In genomic region chr4:137923494-137923893, GRCh38 we compare ENCODE assay signal across 24 cellular contexts.
DNase-seq lines count a peak whose midpoint lies in the region; ATAC-seq and TF ChIP-seq lines count a peak whose summit lies in the region.
"Had no signal": no experiment of that assay in that cellular context is flagged by ENCODE, and none has a peak within 500 bp of the region (broad histone marks: within the 10 kb centered on the region; RNA-seq: fewer than 3 reads in every experiment).

No MANE protein-coding gene starts in this region.

- no peaks in the 10 kb centered on the region for H3K36me3 Mint-ChIP-seq in progenitor cell of endocrine pancreas (ENCODE audit: insufficient read depth)
- no peaks in the 10 kb centered on the region for H3K36me3 Mint-ChIP-seq in activated CD8-positive, alpha-beta memory T cell treated with anti-CD3 and anti-CD28 coated beads, Interleukin-2, amount 10 ng/mL, durations not matched to agents 7 days and 5 days
- no peaks in the 10 kb centered on the region for H3K36me3 Mint-ChIP-seq in activated T-cell treated with anti-CD3 and anti-CD28 coated beads, Interleukin-2, amount 50 U/mL, for 72 hours (ENCODE audit: insufficient read depth in 2 of 2)
- H3K36me3 Mint-ChIP-seq: activated naive CD4-positive, alpha-beta T cell treated with anti-CD3 and anti-CD28 coated beads, Interleukin-2, amount 10 ng/mL, durations not matched to agents 7 days and 5 days; CD8-positive, alpha-beta T cell had no signal

- POLR2A ChIA-PET in HEK293 (lab: Yijun Ruan, JAX) = no interaction called here

- peak overlapping the region; percentile 38 for H3K27ac Mint-ChIP-seq in progenitor cell of endocrine pancreas
- no peak overlapping the region for H3K27ac Mint-ChIP-seq in activated CD8-positive, alpha-beta memory T cell treated with anti-CD3 and anti-CD28 coated beads, Interleukin-2, amount 10 ng/mL, durations not matched to agents 7 days and 5 days
- no peak overlapping the region for H3K27ac Mint-ChIP-seq in activated T-cell treated with anti-CD3 and anti-CD28 coated beads, Interleukin-2, amount 50 U/mL, for 72 hours
- H3K27ac Mint-ChIP-seq: activated naive CD4-positive, alpha-beta T cell treated with anti-CD3 and anti-CD28 coated beads, Interleukin-2, amount 10 ng/mL, durations not matched to agents 7 days and 5 days; CD8-positive, alpha-beta T cell; stimulated activated naive CD8-positive, alpha-beta T cell treated with anti-CD3 and anti-CD28 coated beads, Interleukin-15, Interleukin-2, amounts not matched to agents 100 ng/mL and 50 ng/mL, for 24 hours had no signal

- no peaks in the 10 kb centered on the region for H3K4me1 ChIP-seq in HEK293 (ENCODE audit: control insufficient read depth, insufficient read depth, low read length)
- H3K4me1 ChIP-seq: HAP-1, tibial nerve had no signal

- H3K9me3 Mint-ChIP-seq in progenitor cell of endocrine pancreas (ENCODE audit: low read depth) = peaks cover 3% of the 10 kb centered on the region
- H3K9me3 Mint-ChIP-seq in activated CD8-positive, alpha-beta memory T cell treated with anti-CD3 and anti-CD28 coated beads, Interleukin-2, amount 10 ng/mL, durations not matched to agents 7 days and 5 days (ENCODE audit: low read depth) = peaks cover 10% of the 10 kb centered on the region
- H3K9me3 Mint-ChIP-seq in activated T-cell treated with anti-CD3 and anti-CD28 coated beads, Interleukin-2, amount 50 U/mL, for 72 hours = peaks cover 0 to 5% of the 10 kb centered on the region in 2 donors

- no peak for DNase-seq in progenitor cell of endocrine pancreas (ENCODE audit: low spot score, unreplicated experiment)
- DNase-seq in activated CD8-positive, alpha-beta memory T cell treated with anti-CD3 and anti-CD28 coated beads, Interleukin-2, amount 10 ng/mL, durations not matched to agents 7 days and 5 days = no peak
- no peak for DNase-seq in activated T-cell treated with anti-CD3 and anti-CD28 coated beads, Interleukin-2, amount 50 U/mL, for 72 hours
- DNase-seq: activated CD4-positive, alpha-beta T cell treated with anti-CD3 and anti-CD28 coated beads for 1 hour; activated CD8-positive, alpha-beta memory T cell treated with anti-CD3 and anti-CD28 coated beads for 24 hours; activated naive CD4-positive, alpha-beta T cell treated with anti-CD3 and anti-CD28 coated beads, Interleukin-2, amount 10 ng/mL, durations not matched to agents 7 days and 5 days; activated T-cell treated with anti-CD3 and anti-CD28 coated beads, Interleukin-2, amount 50 U/mL, for 48 hours; CD8-positive, alpha-beta T cell; erythroblast; Kasumi-1; kidney; NCI-H1417; NCI-H524; stimulated activated CD4-positive, alpha-beta T cell treated with anti-CD3 and anti-CD28 coated beads, Interleukin-4, amount 100 ng/mL, for 1 hour had no signal

- no peaks in the 10 kb centered on the region for H3K36me3 ChIP-seq in HEK293 (ENCODE audit: control insufficient read depth in 2 of 2, insufficient read depth in 1 of 2, low read length in 2 of 2)
- H3K36me3 ChIP-seq: HAP-1, neutrophil, tibial nerve had no signal

- H3K4me3 Mint-ChIP-seq in progenitor cell of endocrine pancreas (ENCODE audit: low read depth) = no peak overlapping the region
- no peak overlapping the region for H3K4me3 Mint-ChIP-seq in activated CD8-positive, alpha-beta memory T cell treated with anti-CD3 and anti-CD28 coated beads, Interleukin-2, amount 10 ng/mL, durations not matched to agents 7 days and 5 days
- no peak overlapping the region for H3K4me3 Mint-ChIP-seq in activated T-cell treated with anti-CD3 and anti-CD28 coated beads, Interleukin-2, amount 50 U/mL, for 72 hours
- H3K4me3 Mint-ChIP-seq: activated naive CD4-positive, alpha-beta T cell treated with anti-CD3 and anti-CD28 coated beads, Interleukin-2, amount 10 ng/mL, durations not matched to agents 7 days and 5 days; CD8-positive, alpha-beta T cell; central memory CD8-positive, alpha-beta T cell; stimulated activated naive CD8-positive, alpha-beta T cell treated with anti-CD3 and anti-CD28 coated beads, Interleukin-15, Interleukin-2, amounts not matched to agents 100 ng/mL and 50 ng/mL, for 24 hours had no signal

- CTCF ChIA-PET in HEK293 (lab: Yijun Ruan, JAX) = interaction anchor here (0.7 kb wide), 1 partner anchor 1985 kb away, joined by 3 read pairs; no protein-coding TSS in a partner anchor
- CTCF ChIA-PET in activated CD8-positive, alpha-beta memory T cell treated with anti-CD3 and anti-CD28 coated beads, Interleukin-2, amount 10 ng/mL, durations not matched to agents 7 days and 5 days (lab: Charles Lee) = no interaction called here

- no peaks in the 10 kb centered on the region for H3K27me3 Mint-ChIP-seq in progenitor cell of endocrine pancreas
- H3K27me3 Mint-ChIP-seq in activated CD8-positive, alpha-beta memory T cell treated with anti-CD3 and anti-CD28 coated beads, Interleukin-2, amount 10 ng/mL, durations not matched to agents 7 days and 5 days = no peaks in the 10 kb centered on the region
- no peaks in the 10 kb centered on the region for H3K27me3 Mint-ChIP-seq in activated T-cell treated with anti-CD3 and anti-CD28 coated beads, Interleukin-2, amount 50 U/mL, for 72 hours (ENCODE audit: low read depth)
- H3K27me3 Mint-ChIP-seq: activated naive CD4-positive, alpha-beta T cell treated with anti-CD3 and anti-CD28 coated beads, Interleukin-2, amount 10 ng/mL, durations not matched to agents 7 days and 5 days; central memory CD8-positive, alpha-beta T cell; stimulated activated naive CD8-positive, alpha-beta T cell treated with anti-CD3 and anti-CD28 coated beads, Interleukin-15, Interleukin-2, amounts not matched to agents 100 ng/mL and 50 ng/mL, for 24 hours had no signal

- ATAC-seq in GM18870 (IDR thresholded peaks at IDR 0.05; ENCODE audit: unreplicated experiment) (peak; percentile 48), HG03565 (IDR thresholded peaks at IDR 0.05; ENCODE audit: unreplicated experiment) (peak; percentile 47), HG03039 (IDR thresholded peaks at IDR 0.05; ENCODE audit: unreplicated experiment) (no peak)
- ATAC-seq in activated CD8-positive, alpha-beta memory T cell treated with anti-CD3 and anti-CD28 coated beads, Interleukin-2, amount 10 ng/mL, durations not matched to agents 7 days and 5 days = no peak
- no peak for ATAC-seq in activated T-cell treated with anti-CD3 and anti-CD28 coated beads, Interleukin-2, amount 50 U/mL, for 72 hours (replicated peaks in 1 of 2)
- ATAC-seq: CD8-positive, alpha-beta T cell had no signal

- no peaks in the 10 kb centered on the region for H3K9me3 ChIP-seq in HEK293 (ENCODE audit: control insufficient read depth, insufficient read depth, low read depth, low read length)
- H3K9me3 ChIP-seq: HAP-1, neutrophil, tibial nerve had no signal

- no peak overlapping the region for H3K4me3 ChIP-seq in HEK293 (ENCODE audit: low read depth, low read length)
- H3K4me3 ChIP-seq: HAP-1, smooth muscle cell, tibial nerve had no signal

- no peak for TF ChIP-seq CTCF in HEK293 (tag by site-specific recombination; IDR thresholded peaks at IDR 0.05)
- no peak for TF ChIP-seq CTCF in progenitor cell of endocrine pancreas (IDR thresholded peaks at IDR 0.05; ENCODE audit: unreplicated experiment)

- H3K4me1 Mint-ChIP-seq in progenitor cell of endocrine pancreas (ENCODE audit: low read depth) = no peaks in the 10 kb centered on the region
- H3K4me1 Mint-ChIP-seq in activated CD8-positive, alpha-beta memory T cell treated with anti-CD3 and anti-CD28 coated beads, Interleukin-2, amount 10 ng/mL, durations not matched to agents 7 days and 5 days = no peaks in the 10 kb centered on the region
- H3K4me1 Mint-ChIP-seq in activated T-cell treated with anti-CD3 and anti-CD28 coated beads, Interleukin-2, amount 50 U/mL, for 72 hours (ENCODE audit: low read depth) = no peaks in the 10 kb centered on the region
- H3K4me1 Mint-ChIP-seq: activated naive CD4-positive, alpha-beta T cell treated with anti-CD3 and anti-CD28 coated beads, Interleukin-2, amount 10 ng/mL, durations not matched to agents 7 days and 5 days; central memory CD8-positive, alpha-beta T cell had no signal

- H3K27ac ChIP-seq in HEK293 (ENCODE audit: extremely low read depth, low read depth, low read length) = no peak overlapping the region
- H3K27ac ChIP-seq: neutrophil, tibial nerve had no signal

TF ChIP-seq in HEK293, 187 proteins besides CTCF, POLR2A, EP300 and RAD21:
- TF ChIP-seq ZNF449 (tag by site-specific recombination; IDR thresholded peaks at IDR 0.05) (no peak), SETDB1 (IDR thresholded peaks at IDR 0.05; ENCODE audit: insufficient read length, low read length) (no peak), ZNF776 (tag by site-specific recombination; IDR thresholded peaks at IDR 0.05; ENCODE audit: borderline replicate concordance) (no peak), ZNF274 (IDR thresholded peaks at IDR 0.05; ENCODE audit: low read length) (no peak), ZNF274 (tag by site-specific recombination; IDR thresholded peaks at IDR 0.05; ENCODE audit: borderline replicate concordance) (no peak), ZNF549 (tag by site-specific recombination; IDR thresholded peaks at IDR 0.05) (peak; percentile 77), ZNF792 (tag by site-specific recombination; IDR thresholded peaks at IDR 0.05) (no peak)
TF ChIP-seq in HEK293: peak in this region for 1.

Comparison
In these comparisons a context has a peak if more than half of its experiments do, and no peak if none do; other contexts are left out.
1. ATAC-seq: peak in GM18870 (single experiment) and HG03565 (single experiment); none in HG03039 (single experiment), activated CD8-positive, alpha-beta memory T cell treated with anti-CD3 and anti-CD28 coated beads, Interleukin-2, amount 10 ng/mL, durations not matched to agents 7 days and 5 days (single experiment) and activated T-cell treated with anti-CD3 and anti-CD28 coated beads, Interleukin-2, amount 50 U/mL, for 72 hours (0 of 2).